Comparison of ENCODE assay signal across 8 cellular contexts in genomic region chr17:2138768-2139167, GRCh38.
DNase-seq lines count a peak whose midpoint lies in the region; ATAC-seq and TF ChIP-seq lines count a peak whose summit lies in the region.

No MANE protein-coding gene starts in this region.

- WGBS in SK-N-SH (ENCODE audit: low lambda C conversion rate), result 28% methylated on average over 2 of the region's 2 CpGs
- 50% methylated on average over 2 of the region's 2 CpGs for WGBS in right lobe of liver (ENCODE audit: insufficient coverage, low coverage, low lambda C conversion rate, missing lambda C conversion rate)

- no peak overlapping the region for H3K4me3 Mint-ChIP-seq in activated T-helper 17 cell treated with anti-CD3 and anti-CD28 coated beads, Interleukin-2, amount 50 U/mL, for 72 hours

- H3K9ac ChIP-seq in SK-N-SH, result no peak overlapping the region

- peak overlapping the region; percentile 69 to 85 for H3K27ac ChIP-seq in SK-N-SH (ENCODE audit: low read depth in 2 of 2, low read length in 1 of 2)
- no peak overlapping the region for H3K27ac ChIP-seq in right lobe of liver

- no peaks in the 10 kb centered on the region for H3K27me3 Mint-ChIP-seq in activated T-helper 17 cell treated with anti-CD3 and anti-CD28 coated beads, Interleukin-2, amount 50 U/mL, for 72 hours

- H2AFZ ChIP-seq in SK-N-SH (ENCODE audit: low read depth), result no peak overlapping the region

- H3F3A ChIP-seq in SK-N-SH (replicated peaks; ENCODE audit: insufficient read depth), result peaks cover 25% of the 10 kb centered on the region

- H3K9me3 ChIP-seq in SK-N-SH (no peaks in the 10 kb centered on the region), right lobe of liver (no peaks in the 10 kb centered on the region)

- H3K36me3 ChIP-seq in SK-N-SH (replicated peaks in 1 of 2; ENCODE audit: control insufficient read depth in 1 of 2, insufficient read depth in 2 of 2, low read length in 1 of 2), result no peaks in the 10 kb centered on the region
- H3K36me3 ChIP-seq in right lobe of liver, result no peaks in the 10 kb centered on the region

- ATAC-seq in HG02610 (IDR thresholded peaks at IDR 0.05; ENCODE audit: unreplicated experiment) (peak; percentile 27), right lobe of liver (peak in 3 of 4 donors; percentile 23 to 48 (median 39)), HG02623 (IDR thresholded peaks at IDR 0.05; ENCODE audit: unreplicated experiment) (no peak)
- no peak for ATAC-seq in activated T-helper 17 cell treated with anti-CD3 and anti-CD28 coated beads, Interleukin-2, amount 50 U/mL, for 72 hours (replicated peaks)

- TF ChIP-seq CTCF in SK-N-SH (IDR thresholded peaks at IDR 0.05) (no peak), right lobe of liver (IDR thresholded peaks at IDR 0.05) (no peak)

- intact Hi-C loops in right lobe of liver (cut with DNase I), result no loop called here

- DNase-seq in DMS79 treated with DMSO at 0.1 percent for 48 hours (lab: John Stamatoyannopoulos, UW) (peak; percentile 87), SK-N-SH (peak; percentile 79), right lobe of liver (no peak), SKM-1 (lab: John Stamatoyannopoulos, UW; ENCODE audit: unreplicated experiment) (no peak), medulla oblongata (ENCODE audit: extremely low spot score) (no peak)

- peaks cover 22% of the 10 kb centered on the region for H3K36me3 Mint-ChIP-seq in activated T-helper 17 cell treated with anti-CD3 and anti-CD28 coated beads, Interleukin-2, amount 50 U/mL, for 72 hours (ENCODE audit: low read depth)

- 0 out of 2 replicates have a peak, but pooled peaks cover 5% of the 10 kb centered on the region for H4K20me1 ChIP-seq in SK-N-SH (ENCODE audit: insufficient read depth)

- CTCF ChIA-PET in SK-N-SH (lab: Yijun Ruan, JAX), result interaction anchor here (0.8 to 2.8 kb wide), 15 partner anchors 11 to 106 kb away, joined by 3 to 16 read pairs (median 5); partner anchors contain the start of gene HIC1

- H3K27me3 ChIP-seq in SK-N-SH (ENCODE audit: insufficient read depth) (no peaks in the 10 kb centered on the region), right lobe of liver (no peaks in the 10 kb centered on the region)

- no peaks in the 10 kb centered on the region for H3K9me3 Mint-ChIP-seq in activated T-helper 17 cell treated with anti-CD3 and anti-CD28 coated beads, Interleukin-2, amount 50 U/mL, for 72 hours

- TF ChIP-seq RAD21 in SK-N-SH (IDR thresholded peaks at IDR 0.05; ENCODE audit: low read length), result peak; percentile 46

- H3K4me3 ChIP-seq in SK-N-SH (ENCODE audit: low read depth in 2 of 2, low read length in 1 of 2), result no peak overlapping the region
- no peak overlapping the region for H3K4me3 ChIP-seq in right lobe of liver

- peaks cover 12% of the 10 kb centered on the region; the same call in 1 of the 2 replicates for H3K79me2 ChIP-seq in SK-N-SH (ENCODE audit: insufficient read depth)

- H3K9me2 ChIP-seq in SK-N-SH, result no peaks in the 10 kb centered on the region

- H3K4me1 Mint-ChIP-seq in activated T-helper 17 cell treated with anti-CD3 and anti-CD28 coated beads, Interleukin-2, amount 50 U/mL, for 72 hours, result peaks cover 8% of the 10 kb centered on the region

- TF ChIP-seq EP300 in SK-N-SH (IDR thresholded peaks at IDR 0.05; ENCODE audit: borderline replicate concordance in 1 of 2, low read depth in 1 of 2, low read length in 1 of 2), result peak in 1 of 2 experiments; percentile 93; a peak in 2 of 4 replicates

- TF ChIP-seq POLR2A in right lobe of liver (IDR thresholded peaks at IDR 0.05), result no peak

- no peak overlapping the region for H3K27ac Mint-ChIP-seq in activated T-helper 17 cell treated with anti-CD3 and anti-CD28 coated beads, Interleukin-2, amount 50 U/mL, for 72 hours

- POLR2A ChIA-PET in SK-N-SH (lab: Yijun Ruan, JAX), result interaction anchor here (1.5 kb wide), 1 partner anchor 18 kb away, joined by 4 read pairs; no protein-coding TSS in a partner anchor

- H3K4me1 ChIP-seq in SK-N-SH (ENCODE audit: control insufficient read depth in 1 of 2, insufficient read depth in 2 of 2, low read depth in 1 of 2, low read length in 1 of 2) (peaks cover 24 to 26% of the 10 kb centered on the region in 2 experiments), right lobe of liver (peaks cover 0 to 16% (median 4%) of the 10 kb centered on the region in 4 donors)

- peak overlapping the region; percentile 31; the same call in 1 of the 2 replicates for H3K4me2 ChIP-seq in SK-N-SH

TF ChIP-seq in SK-N-SH, 30 proteins besides CTCF, POLR2A, EP300 and RAD21:
- TF ChIP-seq SIN3A (IDR thresholded peaks at IDR 0.05; ENCODE audit: borderline replicate concordance, low read depth, low read length) (peak; percentile 68; the same call in 1 of the 2 replicates), EZH2phosphoT487 (IDR thresholded peaks at IDR 0.05; ENCODE audit: borderline replicate concordance, low read depth) (no peak), TCF12 (IDR thresholded peaks at IDR 0.05) (peak; percentile 86), IRF3 (IDR thresholded peaks at IDR 0.05; ENCODE audit: low read depth, low read length) (no peak), NFIC (IDR thresholded peaks at IDR 0.05; ENCODE audit: borderline replicate concordance) (peak; percentile 95), FOXJ3 (CRISPR knock-in tag; IDR thresholded peaks at IDR 0.05) (peak; percentile 33; the same call in 1 of the 2 replicates), TAF1 (IDR thresholded peaks at IDR 0.05; ENCODE audit: borderline replicate concordance, low read depth, low read length) (no peak), MXI1 (IDR thresholded peaks at IDR 0.05; ENCODE audit: low read depth, low read length) (peak; percentile 90), SMC3 (IDR thresholded peaks at IDR 0.05; ENCODE audit: low read depth, low read length) (peak; percentile 27; the same call in 1 of the 2 replicates), TEAD4 (IDR thresholded peaks at IDR 0.05; ENCODE audit: borderline replicate concordance, insufficient read depth) (peak; percentile 50; the same call in 1 of the 2 replicates), RXRA (IDR thresholded peaks at IDR 0.05; ENCODE audit: borderline replicate concordance, low read depth) (peak; percentile 72; the same call in 1 of the 2 replicates), ELF1 (IDR thresholded peaks at IDR 0.05) (no peak), GABPA (IDR thresholded peaks at IDR 0.05; ENCODE audit: low read depth) (no peak), RCOR1 (IDR thresholded peaks at IDR 0.05; ENCODE audit: low read length) (peak; percentile 99), PBX3 (IDR thresholded peaks at IDR 0.05) (peak; percentile 75), USF1 (IDR thresholded peaks at IDR 0.05; ENCODE audit: borderline replicate concordance, low read depth) (no peak), JUND (IDR thresholded peaks at IDR 0.05) (peak; percentile 49; the same call in 1 of the 2 replicates), POLR2AphosphoS5 (IDR thresholded peaks at IDR 0.05; ENCODE audit: low read depth, low read length) (0 out of 2 replicates have a peak, but pooled peaks have one; percentile 58), GATA2 (CRISPR knock-in tag; IDR thresholded peaks at IDR 0.05) (peak; percentile 97), CHD2 (IDR thresholded peaks at IDR 0.05; ENCODE audit: low read length, partially characterized antibody) (peak; percentile 62)
- TF ChIP-seq, protein P1, sequence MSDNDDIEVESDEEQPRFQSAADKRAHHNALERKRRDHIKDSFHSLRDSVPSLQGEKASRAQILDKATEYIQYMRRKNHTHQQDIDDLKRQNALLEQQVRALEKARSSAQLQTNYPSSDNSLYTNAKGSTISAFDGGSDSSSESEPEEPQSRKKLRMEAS (IDR thresholded peaks at IDR 0.05; ENCODE audit: low read depth), result peak; percentile 57; the same call in 1 of the 2 replicates

Comparison
In these comparisons a context has a peak if more than half of its experiments do, and no peak if none do; other contexts are left out.
1. DNase-seq: peak in DMS79 treated with DMSO at 0.1 percent for 48 hours (single experiment) and SK-N-SH (single experiment); none in right lobe of liver (0 of 3), SKM-1 (single experiment) and medulla oblongata (single experiment).
2. ATAC-seq: peak in HG02610 (single experiment) and right lobe of liver (3 of 4); none in activated T-helper 17 cell treated with anti-CD3 and anti-CD28 coated beads, Interleukin-2, amount 50 U/mL, for 72 hours (single experiment) and HG02623 (single experiment).
3. H3K27ac ChIP-seq: peak in SK-N-SH (2 of 2); none in right lobe of liver (0 of 3).